8 cellular contexts compared by ENCODE assay signal in genomic region chr14:67487937-67488893, GRCh38. TPM values are rescaled to one million over a fixed set of nuclear protein-coding genes. Genes with fewer than 3 reads are reported as not detected.
A peak's percentile ranks its signal among the peaks of the same experiment; 100 is the strongest.
DNase-seq lines count a peak whose midpoint lies in the region; ATAC-seq lines count a peak whose summit lies in the region.

Gene TMEM229B (minus strand): TSS chr14:67488721. CDS start chr14:67473923, 14,798 bp downstream.

- peaks cover 83% of the 10 kb centered on the region for H3K4me1 ChIP-seq in mononuclear cell (ENCODE audit: insufficient read depth, low read length)

- DNase-seq in T-cell (peak; percentile 59 to 83 (median 74)), DMS79 treated with DMSO at 0.1 percent for 48 hours (lab: John Stamatoyannopoulos, UW) (no peak), RKO (ENCODE audit: low spot score) (no peak)
- DNase-seq in activated naive CD8-positive, alpha-beta T cell treated with anti-CD3 and anti-CD28 coated beads, Interleukin-2, amount 50 U/mL, for 16 hours (ENCODE audit: low read depth, low spot score): peak; percentile 44
- DNase-seq in stimulated activated naive CD8-positive, alpha-beta T cell treated with anti-CD3 and anti-CD28 coated beads, Interleukin-15, Interleukin-2, amounts not matched to agents 100 U/mL and 50 U/mL, for 24 hours: peak; percentile 78

- ATAC-seq in GM18870 (IDR thresholded peaks at IDR 0.05; ENCODE audit: unreplicated experiment) (peak; percentile 93), HG03060 (IDR thresholded peaks at IDR 0.05; ENCODE audit: low read depth, unreplicated experiment) (peak; percentile 67), T-cell (replicated peaks in 1 of 4) (peak; percentile 98 to 99 (median 99))
- peak; percentile 96 for ATAC-seq in stimulated activated naive CD8-positive, alpha-beta T cell treated with anti-CD3 and anti-CD28 coated beads, Interleukin-15, Interleukin-2, amounts not matched to agents 100 U/mL and 50 U/mL, for 24 hours

- H3K27ac Mint-ChIP-seq in T-cell: peak within 1 kb of the TSS; percentile 99 to 100

- no peaks in the 10 kb centered on the region for H3K27me3 Mint-ChIP-seq in T-cell

- peaks cover 1 to 8% (median 7%) of the 10 kb centered on the region in 3 donors for H3K9me3 Mint-ChIP-seq in T-cell

- peak within 1 kb of the TSS; percentile 94 to 97 (median 96) for H3K4me3 Mint-ChIP-seq in T-cell

- peaks cover 73 to 86% (median 84%) of the 10 kb centered on the region in 3 donors for H3K4me1 Mint-ChIP-seq in T-cell

- peak within 1 kb of the TSS; percentile 77 for H3K4me3 ChIP-seq in mononuclear cell (ENCODE audit: low read length)

- POLR2A ChIA-PET in T-cell (lab: Charles Lee): interaction anchor here in 1 of 2 donors (0.5 kb wide), 1 partner anchor 12 kb away, joined by 4 read pairs; no protein-coding TSS in a partner anchor

- no peaks in the 10 kb centered on the region for H3K27me3 ChIP-seq in mononuclear cell (ENCODE audit: insufficient read depth, low read length)

- CTCF ChIA-PET in T-cell (lab: Charles Lee): interaction anchor here (0.5 to 1.1 kb wide), 3 partner anchors 11 to 103 kb away, joined by 3 read pairs; no protein-coding TSS in a partner anchor

- no peaks in the 10 kb centered on the region for H3K9me3 ChIP-seq in mononuclear cell (ENCODE audit: low read depth, low read length)

- peaks cover 38% of the 10 kb centered on the region for H3K36me3 Mint-ChIP-seq in T-cell

RNA-seq across cellular contexts. Expression of gene TMEM229B, which starts in this region (rescaled TPM):
- 10 to 100 TPM; 19.0 to 41.7 (median 32.3) TPM for total RNA-seq in T-cell
- total RNA-seq in mononuclear cell: 8.2 TPM

Comparison
In these comparisons a context has a peak if more than half of its experiments do, and no peak if none do; other contexts are left out.
1. DNase-seq: peak in T-cell (34 of 34), activated naive CD8-positive, alpha-beta T cell treated with anti-CD3 and anti-CD28 coated beads, Interleukin-2, amount 50 U/mL, for 16 hours (single experiment) and stimulated activated naive CD8-positive, alpha-beta T cell treated with anti-CD3 and anti-CD28 coated beads, Interleukin-15, Interleukin-2, amounts not matched to agents 100 U/mL and 50 U/mL, for 24 hours (single experiment); none in DMS79 treated with DMSO at 0.1 percent for 48 hours (single experiment) and RKO (single experiment).
2. Peak in every context shown above with its lines, with median percentiles within 50 percentile points of each other: ATAC-seq.